24 cellular contexts compared by ENCODE assay signal in the genomic region with DNA sequence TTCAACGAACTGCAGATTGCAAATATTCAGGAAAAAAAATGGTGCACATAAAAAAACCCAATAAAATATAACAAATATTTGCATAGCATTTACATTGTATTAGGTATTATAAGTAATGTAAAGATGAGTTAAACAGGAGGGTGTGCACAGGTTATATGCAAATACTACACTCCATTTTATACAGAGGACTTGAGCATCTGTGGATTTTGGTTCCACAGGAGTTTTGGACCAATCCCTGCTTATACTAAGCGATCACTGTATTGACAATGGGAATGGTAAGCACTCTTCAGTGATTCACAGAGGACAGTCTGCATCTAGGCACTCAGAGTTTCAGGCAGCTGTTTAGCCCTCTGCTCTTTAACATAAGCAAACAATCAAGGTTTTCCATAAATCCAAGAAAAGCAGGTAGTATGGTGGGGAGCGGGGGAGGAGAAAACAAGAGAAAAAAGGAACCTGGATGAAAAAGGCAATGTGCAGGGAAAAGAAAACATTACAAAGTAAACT.
DNase-seq lines count a peak whose midpoint lies in the region; ATAC-seq and TF ChIP-seq lines count a peak whose summit lies in the region.
"Had no signal": no experiment of that assay in that cellular context is flagged by ENCODE, and none has a peak within 500 bp of the region (broad histone marks: within the 10 kb centered on the region; RNA-seq: fewer than 3 reads in every experiment).

No MANE protein-coding gene starts in this region.

- H3K79me1 ChIP-seq in mesenchymal stem cell (replicated peaks; ENCODE audit: low read length, poor library complexity, severe bottlenecking): no peaks in the 10 kb centered on the region

- no peak for TF ChIP-seq CTCF in PC-9 (conservative IDR thresholded peaks at IDR 0.05)
- no peak for TF ChIP-seq CTCF in foreskin fibroblast (IDR thresholded peaks at IDR 0.05; ENCODE audit: low read depth, low read length)

- H2BK15ac ChIP-seq in mesenchymal stem cell (ENCODE audit: low read depth, poor library complexity, severe bottlenecking): no peak overlapping the region

- no peak for ATAC-seq in GM18519 (IDR thresholded peaks at IDR 0.05; ENCODE audit: low FRiP score, unreplicated experiment)
- ATAC-seq: body of pancreas; effector memory CD8-positive, alpha-beta T cell; mucosa of descending colon; right lobe of liver; stimulated activated naive CD8-positive, alpha-beta T cell treated with anti-CD3 and anti-CD28 coated beads, Interleukin-15, amount 100 ng/mL, for 72 hours; T-cell had no signal

- no peak overlapping the region for H2BK12ac ChIP-seq in mesenchymal stem cell (ENCODE audit: low read length in 2 of 2)

- no peaks in the 10 kb centered on the region for H3K79me2 ChIP-seq in PC-9 (ENCODE audit: low read depth)

- H4K20me1 ChIP-seq in PC-9 (ENCODE audit: insufficient read depth): no peaks in the 10 kb centered on the region

- CTCF ChIA-PET in PC-9 (lab: Charles Lee): no interaction called here

- H3K27ac ChIP-seq in PC-9 (peak overlapping the region; percentile 78), mesenchymal stem cell (ENCODE audit: low read length, poor library complexity, severe bottlenecking) (peak overlapping the region; percentile 69)
- H3K27ac ChIP-seq: body of pancreas, right lobe of liver, tibial artery had no signal

- H2BK120ac ChIP-seq in mesenchymal stem cell (ENCODE audit: low read depth, low read length): no peak overlapping the region

- H4K8ac ChIP-seq in mesenchymal stem cell (ENCODE audit: low read length): no peak overlapping the region

- DNase-seq in DMS153 treated with DMSO at 0.1 percent for 48 hours (lab: John Stamatoyannopoulos, UW; ENCODE audit: unreplicated experiment) (peak; percentile 50), MG63 (no peak), PC-9 (no peak), mesenchymal stem cell (no peak), NCI-H1694 treated with DMSO at 0.1 percent for 48 hours (lab: John Stamatoyannopoulos, UW) (no peak), foreskin fibroblast (no peak)
- DNase-seq in activated CD4-positive, CD25-positive, alpha-beta regulatory T cell (lab: John Stamatoyannopoulos, UW): no peak
- DNase-seq: activated CD4-positive, CD25-positive, alpha-beta regulatory T cell treated with anti-CD3 and anti-CD28 coated beads, Interleukin-2, amount 50 U/mL, for 72 hours; activated CD8-positive, alpha-beta memory T cell treated with anti-CD3 and anti-CD28 coated beads for 24 hours; activated gamma-delta T cell treated with Interleukin-2 at 50 U/mL for 16 hours; activated T-cell treated with anti-CD3 and anti-CD28 coated beads, Interleukin-2, amount 50 U/mL, for 1 hour; body of pancreas; effector memory CD8-positive, alpha-beta T cell; GOT3; mucosa of descending colon; NCI-H1436; NCI-H2171; nephron progenitor cell; right lobe of liver; stimulated activated naive CD8-positive, alpha-beta T cell treated with anti-CD3 and anti-CD28 coated beads, Interleukin-15, amount 100 ng/mL, for 72 hours; T-cell; tibial artery had no signal

- H3K36me3 ChIP-seq in MG63 (no peaks in the 10 kb centered on the region; the same call in 1 of the 2 replicates), PC-9 (ENCODE audit: low read depth) (no peaks in the 10 kb centered on the region), mesenchymal stem cell (ENCODE audit: control insufficient read depth in 1 of 2, insufficient read depth in 2 of 2, low read depth in 1 of 2, low read length in 2 of 2) (no peaks in the 10 kb centered on the region)
- H3K36me3 ChIP-seq: esophagus muscularis mucosa, right lobe of liver, tibial artery had no signal

- no peak overlapping the region for H3K18ac ChIP-seq in mesenchymal stem cell (ENCODE audit: low read depth in 1 of 2, low read length in 2 of 2)

- H3K14ac ChIP-seq in mesenchymal stem cell (ENCODE audit: low read length in 2 of 2): no peak overlapping the region

- H2BK5ac ChIP-seq in mesenchymal stem cell (ENCODE audit: low read depth, low read length, poor library complexity, severe bottlenecking): no peak overlapping the region

- H3K9me2 ChIP-seq in PC-9 (ENCODE audit: insufficient read depth): no peaks in the 10 kb centered on the region

- no peak overlapping the region for H4K91ac ChIP-seq in mesenchymal stem cell (ENCODE audit: low read length)

- peaks cover 8% of the 10 kb centered on the region; the same call in 1 of the 2 replicates for H3F3A ChIP-seq in PC-9 (ENCODE audit: insufficient read depth, low read depth)

- H3K4ac ChIP-seq in mesenchymal stem cell (ENCODE audit: low read depth in 1 of 2, low read length in 2 of 2): no peak overlapping the region

- H3K4me3 ChIP-seq in MG63 (peak overlapping the region; percentile 39), PC-9 (peak overlapping the region; percentile 33; the same call in 1 of the 2 replicates), mesenchymal stem cell (ENCODE audit: insufficient read depth in 1 of 2, low read depth in 1 of 2, low read length in 2 of 2) (no peak overlapping the region), foreskin fibroblast (ENCODE audit: low read depth in 1 of 2, low read length in 2 of 2) (no peak overlapping the region)
- H3K4me3 ChIP-seq: body of pancreas, esophagus muscularis mucosa, mucosa of descending colon, right lobe of liver, tibial artery had no signal

- no peaks in the 10 kb centered on the region for H3K9me3 ChIP-seq in MG63
- peaks cover 8% of the 10 kb centered on the region; the same call in 1 of the 2 replicates for H3K9me3 ChIP-seq in PC-9 (ENCODE audit: insufficient read depth, low read depth)
- no peaks in the 10 kb centered on the region for H3K9me3 ChIP-seq in mesenchymal stem cell (ENCODE audit: control insufficient read depth, low read length)
- H3K9me3 ChIP-seq: body of pancreas, esophagus muscularis mucosa, mucosa of descending colon, right lobe of liver, tibial artery had no signal

- H3K9ac ChIP-seq in mesenchymal stem cell (ENCODE audit: low read length): no peak overlapping the region

- no TSS peak for BruUV-seq in PC-9 (replicated peaks; lab: Mats Ljungman, UMichigan)

- H3K4me1 ChIP-seq in PC-9 (replicated peaks; ENCODE audit: insufficient read depth): peaks cover 9% of the 10 kb centered on the region
- H3K4me1 ChIP-seq in mesenchymal stem cell (ENCODE audit: control insufficient read depth, insufficient read depth, low read depth, low read length): peaks cover 1% of the 10 kb centered on the region
- H3K4me1 ChIP-seq: right lobe of liver, tibial artery had no signal

- no peak overlapping the region for H2AFZ ChIP-seq in PC-9
- no peak overlapping the region for H2AFZ ChIP-seq in mesenchymal stem cell (ENCODE audit: low read depth, low read length)

- WGBS in mesenchymal stem cell: 100% methylated on average over 1 of the region's 3 CpGs

- H3K4me2 ChIP-seq in PC-9 (peak overlapping the region; percentile 64), mesenchymal stem cell (ENCODE audit: low read length, poor library complexity, severe bottlenecking) (no peak overlapping the region)

- H3K27me3 ChIP-seq in MG63 (no peaks in the 10 kb centered on the region), PC-9 (ENCODE audit: insufficient read depth, low read depth) (no peaks in the 10 kb centered on the region), mesenchymal stem cell (ENCODE audit: control insufficient read depth in 1 of 2, insufficient read depth in 1 of 2, low read length in 2 of 2) (no peaks in the 10 kb centered on the region)
- H3K27me3 ChIP-seq: body of pancreas, esophagus muscularis mucosa, right lobe of liver, tibial artery had no signal

- peak overlapping the region; percentile 19 for H2AK5ac ChIP-seq in mesenchymal stem cell (ENCODE audit: low read length, severe bottlenecking)

- intact Hi-C loops in PC-9 (cut with micrococcal nuclease; ENCODE audit: unreplicated experiment): no loop called here

- POLR2A ChIA-PET in PC-9 (lab: Charles Lee; ENCODE audit: unreplicated experiment): no interaction called here

- H3K23ac ChIP-seq in mesenchymal stem cell (ENCODE audit: low read length in 2 of 2): no peak overlapping the region

Comparison
In these comparisons a context has a peak if more than half of its experiments do, and no peak if none do; other contexts are left out.
1. H3K4me3 ChIP-seq: peak in MG63 (single experiment) and PC-9 (single experiment); none in mesenchymal stem cell (0 of 2) and foreskin fibroblast (0 of 2).